Comparison of ENCODE assay signal across 13 cellular contexts in genomic region chr5:93601433-93602175, GRCh38. TPM values are rescaled to one million over a fixed set of nuclear protein-coding genes. Genes with fewer than 3 reads are reported as not detected.
A peak's percentile ranks its signal among the peaks of the same experiment; 100 is the strongest.
DNase-seq lines count a peak whose midpoint lies in the region; ATAC-seq, FAIRE-seq and TF ChIP-seq lines count a peak whose summit lies in the region.
"Had no signal": no experiment of that assay in that cellular context is flagged by ENCODE, and none has a peak within 500 bp of the region (broad histone marks: within the 10 kb centered on the region; RNA-seq: fewer than 3 reads in every experiment).

No MANE protein-coding gene starts in this region.

- no peak for TF ChIP-seq CTCF in right atrium auricular region (IDR thresholded peaks at IDR 0.05)
- TF ChIP-seq CTCF in left ventricle myocardium inferior (IDR thresholded peaks at IDR 0.05; ENCODE audit: borderline replicate concordance), result no peak
- no peak for TF ChIP-seq CTCF in kidney (IDR thresholded peaks at IDR 0.05; ENCODE audit: borderline replicate concordance, extremely low read depth, insufficient read depth)
- TF ChIP-seq CTCF in upper lobe of right lung (IDR thresholded peaks at IDR 0.05), result no peak
- TF ChIP-seq CTCF in natural killer cell (IDR thresholded peaks at IDR 0.05), result no peak

- ATAC-seq in upper lobe of right lung (peak; percentile 6), natural killer cell (no peak)
- ATAC-seq: stimulated activated naive CD8-positive, alpha-beta T cell treated with anti-CD3 and anti-CD28 coated beads, Interleukin-15, Interleukin-2, amounts not matched to agents 100 U/mL and 50 U/mL, for 24 hours had no signal

- FAIRE-seq in kidney (lab: Jason Lieb, UNC), result no peak
- FAIRE-seq in frontal cortex (lab: Jason Lieb, UNC), result no peak
- FAIRE-seq: endometrium had no signal

- peaks cover 32% of the 10 kb centered on the region for H3K27me3 Mint-ChIP-seq in activated T-helper 1 cell treated with anti-CD3 and anti-CD28 coated beads, Interleukin-12 subunit alpha, Interleukin-12 subunit beta, Interleukin-2, Interleukin-4 antibody, amounts not matched to agents 30 ng/mL and 10 ng/mL and 1 ng/mL, durations not matched to agents 14 hours and 24 hours and 36 hours (ENCODE audit: insufficient read depth)
- peaks cover 28 to 41% of the 10 kb centered on the region in 2 donors for H3K27me3 Mint-ChIP-seq in natural killer cell (ENCODE audit: low read depth in 2 of 2)

- H3K4me1 ChIP-seq in right atrium auricular region, result peaks cover 0 to 38% of the 10 kb centered on the region in 2 donors
- H3K4me1 ChIP-seq in left ventricle myocardium inferior, result peaks cover 20% of the 10 kb centered on the region
- peaks cover 0 to 5% of the 10 kb centered on the region in 2 donors for H3K4me1 ChIP-seq in kidney (ENCODE audit: control insufficient read depth in 1 of 2, insufficient read depth in 1 of 2, low read depth in 1 of 2, low read length in 2 of 2)
- no peaks in the 10 kb centered on the region for H3K4me1 ChIP-seq in upper lobe of right lung

- H3K9me3 Mint-ChIP-seq in activated T-helper 1 cell treated with anti-CD3 and anti-CD28 coated beads, Interleukin-12 subunit alpha, Interleukin-12 subunit beta, Interleukin-2, Interleukin-4 antibody, amounts not matched to agents 30 ng/mL and 10 ng/mL and 1 ng/mL, durations not matched to agents 14 hours and 24 hours and 36 hours, result no peaks in the 10 kb centered on the region
- no peaks in the 10 kb centered on the region for H3K9me3 Mint-ChIP-seq in natural killer cell
- H3K9me3 Mint-ChIP-seq: neural crest cell had no signal

- H3K4me3 Mint-ChIP-seq in activated T-helper 1 cell treated with anti-CD3 and anti-CD28 coated beads, Interleukin-12 subunit alpha, Interleukin-12 subunit beta, Interleukin-2, Interleukin-4 antibody, amounts not matched to agents 30 ng/mL and 10 ng/mL and 1 ng/mL, durations not matched to agents 14 hours and 24 hours and 36 hours, result no peak overlapping the region
- no peak overlapping the region for H3K4me3 Mint-ChIP-seq in natural killer cell
- H3K4me3 Mint-ChIP-seq: neural crest cell had no signal

- peaks cover 5% of the 10 kb centered on the region for H3K36me3 Mint-ChIP-seq in activated T-helper 1 cell treated with anti-CD3 and anti-CD28 coated beads, Interleukin-12 subunit alpha, Interleukin-12 subunit beta, Interleukin-2, Interleukin-4 antibody, amounts not matched to agents 30 ng/mL and 10 ng/mL and 1 ng/mL, durations not matched to agents 14 hours and 24 hours and 36 hours (ENCODE audit: low read depth)
- peaks cover 8% of the 10 kb centered on the region for H3K36me3 Mint-ChIP-seq in natural killer cell

- DNase-seq in right atrium auricular region (ENCODE audit: low spot score) (no peak), left ventricle myocardium inferior (no peak), kidney (no peak), upper lobe of right lung (no peak), KBM-7 (no peak), natural killer cell (no peak), frontal cortex (ENCODE audit: low spot score in 2 of 2) (no peak)
- no peak for DNase-seq in activated T-helper 1 cell treated with anti-CD3 and anti-CD28 coated beads, Interleukin-12 subunit alpha, Interleukin-12 subunit beta, Interleukin-2, Interleukin-4 antibody, amounts not matched to agents 30 ng/mL and 10 ng/mL and 1 ng/mL, durations not matched to agents 14 hours and 24 hours and 36 hours (ENCODE audit: low spot score)
- DNase-seq: NCI-H510A; stimulated activated CD4-positive, alpha-beta T cell treated with anti-CD3 and anti-CD28 coated beads, Interleukin-1b, Interleukin-23, amount 100 ng/mL, for 48 hours; stimulated activated naive CD8-positive, alpha-beta T cell treated with anti-CD3 and anti-CD28 coated beads, Interleukin-15, Interleukin-2, amounts not matched to agents 100 U/mL and 50 U/mL, for 24 hours had no signal

- H3K9ac ChIP-seq in kidney (ENCODE audit: low read length in 2 of 2), result peak overlapping the region in 1 of 2 donors; percentile 55

- peak overlapping the region; percentile 69 to 85 for H3K27ac ChIP-seq in right atrium auricular region
- no peak overlapping the region for H3K27ac ChIP-seq in left ventricle myocardium inferior (replicated peaks)
- H3K27ac ChIP-seq in kidney (ENCODE audit: low read depth in 2 of 2, low read length in 2 of 2), result peak overlapping the region; percentile 59 to 61
- peak overlapping the region; percentile 76 for H3K27ac ChIP-seq in upper lobe of right lung

- in situ Hi-C loops in KBM-7 (cut with MboI; ENCODE audit: low pct_unique_long_range_greater_than_20kb, low sequenced_read_pairs), result no loop called here

- H3K9me3 ChIP-seq in right atrium auricular region (no peaks in the 10 kb centered on the region), left ventricle myocardium inferior (replicated peaks) (no peaks in the 10 kb centered on the region), kidney (ENCODE audit: control insufficient read depth in 1 of 2, low read length in 2 of 2) (no peaks in the 10 kb centered on the region), upper lobe of right lung (no peaks in the 10 kb centered on the region)

- intact Hi-C loops in left ventricle myocardium inferior (cut with micrococcal nuclease), result loop anchor here (10.0 kb wide), 1 partner anchor 203 kb away; no protein-coding TSS in a partner anchor
- intact Hi-C loops in activated T-helper 1 cell treated with anti-CD3 and anti-CD28 coated beads, Interleukin-12 subunit alpha, Interleukin-12 subunit beta, Interleukin-2, Interleukin-4 antibody, amounts not matched to agents 30 ng/mL and 10 ng/mL and 1 ng/mL, durations not matched to agents 14 hours and 24 hours and 36 hours (cut with micrococcal nuclease), result loop anchor here (1.0 to 2.0 kb wide), 2 partner anchors 9 to 15 kb away; no protein-coding TSS in a partner anchor
- intact Hi-C loops in kidney (cut with DNase I), result loop anchor here (10.0 kb wide), 1 partner anchor 203 kb away; no protein-coding TSS in a partner anchor
- intact Hi-C loops in upper lobe of right lung (cut with DNase I), result no loop called here
- intact Hi-C loops in natural killer cell (cut with micrococcal nuclease), result loop anchor here (10.0 kb wide), 1 partner anchor 313 kb away; no protein-coding TSS in a partner anchor

- peaks cover 0 to 15% of the 10 kb centered on the region in 2 donors for H3K27me3 ChIP-seq in right atrium auricular region
- peaks cover 100% of the 10 kb centered on the region for H3K27me3 ChIP-seq in left ventricle myocardium inferior (ENCODE audit: low read depth)
- H3K27me3 ChIP-seq in upper lobe of right lung, result peaks cover 91% of the 10 kb centered on the region

- no peaks in the 10 kb centered on the region for H3K4me1 Mint-ChIP-seq in activated T-helper 1 cell treated with anti-CD3 and anti-CD28 coated beads, Interleukin-12 subunit alpha, Interleukin-12 subunit beta, Interleukin-2, Interleukin-4 antibody, amounts not matched to agents 30 ng/mL and 10 ng/mL and 1 ng/mL, durations not matched to agents 14 hours and 24 hours and 36 hours (ENCODE audit: low read depth)
- peaks cover 5 to 7% of the 10 kb centered on the region in 2 donors for H3K4me1 Mint-ChIP-seq in natural killer cell

- H3K4me3 ChIP-seq in right atrium auricular region, result peak overlapping the region; percentile 23 to 28
- H3K4me3 ChIP-seq in left ventricle myocardium inferior, result no peak overlapping the region
- H3K4me3 ChIP-seq in kidney (ENCODE audit: low read length in 2 of 2), result peak overlapping the region; percentile 18 to 51
- peak overlapping the region; percentile 42 for H3K4me3 ChIP-seq in upper lobe of right lung

- H3K27ac Mint-ChIP-seq in activated T-helper 1 cell treated with anti-CD3 and anti-CD28 coated beads, Interleukin-12 subunit alpha, Interleukin-12 subunit beta, Interleukin-2, Interleukin-4 antibody, amounts not matched to agents 30 ng/mL and 10 ng/mL and 1 ng/mL, durations not matched to agents 14 hours and 24 hours and 36 hours, result peak overlapping the region; percentile 68
- H3K27ac Mint-ChIP-seq in natural killer cell, result no peak overlapping the region

- H3K36me3 ChIP-seq in right atrium auricular region (no peaks in the 10 kb centered on the region), left ventricle myocardium inferior (no peaks in the 10 kb centered on the region), kidney (ENCODE audit: control insufficient read depth in 1 of 2, insufficient read depth in 2 of 2, low read length in 2 of 2) (no peaks in the 10 kb centered on the region), upper lobe of right lung (no peaks in the 10 kb centered on the region)

RNA-seq across cellular contexts. Expression of gene NR2F1, which starts 18.6 kb away (rescaled TPM):
- total RNA-seq in right atrium auricular region (10 to 100 TPM; 35.3 to 37.6 TPM), left ventricle myocardium inferior (0.47 TPM), kidney (49.5 TPM), upper lobe of right lung (83.2 TPM), natural killer cell (not detected), frontal cortex (53.8 TPM)
- not detected in 2 replicates for total RNA-seq in activated T-helper 1 cell treated with anti-CD3 and anti-CD28 coated beads, Interleukin-12 subunit alpha, Interleukin-12 subunit beta, Interleukin-2, Interleukin-4 antibody, amounts not matched to agents 30 ng/mL and 10 ng/mL and 1 ng/mL, durations not matched to agents 14 hours and 24 hours and 36 hours
- 22.8 TPM for polyA plus RNA-seq in kidney (ENCODE audit: insufficient read depth, low read depth, low replicate concordance)

RNA-seq across cellular contexts. Expression of gene NR2F1-AS1, which starts 20.6 kb away (rescaled TPM):
- total RNA-seq in right atrium auricular region (10 to 100 TPM in 1 of 2 donors, 1 to 10 TPM in 1; 7.1 to 11.0 TPM), left ventricle myocardium inferior (0.60 TPM), kidney (13.0 TPM), upper lobe of right lung (16.2 TPM), natural killer cell (not detected), frontal cortex (60.7 TPM)
- total RNA-seq in activated T-helper 1 cell treated with anti-CD3 and anti-CD28 coated beads, Interleukin-12 subunit alpha, Interleukin-12 subunit beta, Interleukin-2, Interleukin-4 antibody, amounts not matched to agents 30 ng/mL and 10 ng/mL and 1 ng/mL, durations not matched to agents 14 hours and 24 hours and 36 hours, result not detected in 2 replicates
- 16.0 TPM for polyA plus RNA-seq in kidney (ENCODE audit: insufficient read depth, low read depth, low replicate concordance)

Comparison
In these comparisons a context has a peak if more than half of its experiments do, and no peak if none do; other contexts are left out.
1. RNA of gene NR2F1, which starts 18.6 kb away (total RNA-seq): 83.2 TPM in upper lobe of right lung (single experiment), 53.8 TPM in frontal cortex (single experiment), 49.5 TPM in kidney (single experiment) and 35.3 to 37.6 TPM in right atrium auricular region; 0.47 TPM in left ventricle myocardium inferior (single experiment), not detected in activated T-helper 1 cell treated with anti-CD3 and anti-CD28 coated beads, Interleukin-12 subunit alpha, Interleukin-12 subunit beta, Interleukin-2, Interleukin-4 antibody, amounts not matched to agents 30 ng/mL and 10 ng/mL and 1 ng/mL, durations not matched to agents 14 hours and 24 hours and 36 hours and not detected in natural killer cell; every median in the first group is over 10 times any median in the second.